8 cellular contexts compared by ENCODE assay signal in the genomic region with DNA sequence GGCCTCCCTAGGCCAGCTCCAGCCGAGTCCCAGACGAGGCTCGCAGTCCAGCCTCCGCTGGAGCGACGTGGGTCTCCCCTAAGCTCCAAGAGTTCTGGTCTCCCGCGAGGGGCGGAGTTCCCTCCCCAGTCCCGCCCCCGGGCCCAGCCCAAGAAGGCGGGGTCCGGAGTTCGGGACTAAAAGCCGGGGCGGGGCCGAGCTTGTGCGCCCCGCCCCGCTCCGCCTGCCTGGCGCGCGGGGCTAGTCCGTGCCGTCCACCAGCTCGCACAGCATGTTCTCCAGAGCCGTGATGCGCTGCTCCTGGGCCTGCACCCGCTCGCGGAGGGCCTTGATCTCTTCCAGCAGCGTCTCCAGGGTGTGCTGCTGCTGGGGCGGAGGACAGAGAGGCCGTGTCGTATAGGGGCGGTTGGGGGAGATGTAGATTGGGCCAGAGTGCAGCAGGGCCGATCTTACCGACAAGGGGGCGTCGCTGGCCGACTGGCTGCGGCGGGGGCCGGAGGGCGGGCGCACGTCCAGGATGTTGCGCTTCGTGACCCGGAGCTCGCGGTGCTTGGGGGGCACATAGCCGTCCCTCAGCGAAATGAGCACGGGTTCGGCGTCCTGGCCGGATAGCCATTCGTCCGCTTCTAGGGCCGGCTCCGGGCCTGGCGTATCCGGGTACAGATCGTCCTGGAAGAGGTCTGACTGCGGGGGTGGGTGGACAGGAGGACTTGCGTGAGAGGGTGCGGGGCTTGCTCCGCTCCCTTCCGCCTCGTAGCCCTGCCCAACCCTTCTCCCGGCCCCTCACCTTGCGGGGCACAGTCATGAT. TPM values are rescaled to one million over a fixed set of nuclear protein-coding genes. Genes with fewer than 3 reads are reported as not detected.
DNase-seq lines count a peak whose midpoint lies in the region; ATAC-seq lines count a peak whose summit lies in the region.

No MANE protein-coding gene starts in this region.

- H3K9me3 Mint-ChIP-seq in activated naive CD4-positive, alpha-beta T cell treated with anti-CD3 and anti-CD28 coated beads, Interleukin-2, amount 50 U/mL, for 72 hours = no peaks in the 10 kb centered on the region

- H3K27ac Mint-ChIP-seq in activated naive CD4-positive, alpha-beta T cell treated with anti-CD3 and anti-CD28 coated beads, Interleukin-2, amount 50 U/mL, for 72 hours = peak overlapping the region in 1 of 2 donors; percentile 48

- H3K4me3 ChIP-seq in SK-N-MC = peak overlapping the region; percentile 74

- ATAC-seq in GM18502 (IDR thresholded peaks at IDR 0.05; ENCODE audit: poor library complexity, unreplicated experiment) (peak; percentile 47), HG03354 (IDR thresholded peaks at IDR 0.05; ENCODE audit: poor library complexity, severe bottlenecking, unreplicated experiment) (peak; percentile 44)
- ATAC-seq in activated naive CD4-positive, alpha-beta T cell treated with anti-CD3 and anti-CD28 coated beads, Interleukin-2, amount 50 U/mL, for 72 hours = peak; percentile 55 to 64

- DNase-seq in SK-N-MC (ENCODE audit: low read depth, low spot score) (no peak), germinal center (ENCODE audit: low spot score) (peak; percentile 93), occipital lobe (lab: John Stamatoyannopoulos, UW) (peak; percentile 93), superior temporal gyrus (ENCODE audit: extremely low spot score) (peak; percentile 95), NCI-H446 (lab: John Stamatoyannopoulos, UW) (no peak)
- DNase-seq in activated naive CD4-positive, alpha-beta T cell treated with anti-CD3 and anti-CD28 coated beads, Interleukin-2, amount 50 U/mL, for 72 hours (ENCODE audit: low spot score in 2 of 2) = peak; percentile 85 to 94

- H3K36me3 Mint-ChIP-seq in activated naive CD4-positive, alpha-beta T cell treated with anti-CD3 and anti-CD28 coated beads, Interleukin-2, amount 50 U/mL, for 72 hours = no peaks in the 10 kb centered on the region

- no peaks in the 10 kb centered on the region; the same call in 1 of the 2 replicates for H3K36me3 ChIP-seq in SK-N-MC (ENCODE audit: insufficient read depth, low read length)

- H3K27ac ChIP-seq in SK-N-MC = no peak overlapping the region

- H3K9me3 ChIP-seq in SK-N-MC (ENCODE audit: low read depth, low read length) = no peaks in the 10 kb centered on the region

- H3K9ac ChIP-seq in SK-N-MC (ENCODE audit: insufficient read length) = no peak overlapping the region

RNA-seq across cellular contexts. Expression of gene CORO6, which starts 7.0 kb away (rescaled TPM):
- 10 to 100 TPM; 17.3 to 47.3 TPM for total RNA-seq in activated naive CD4-positive, alpha-beta T cell treated with anti-CD3 and anti-CD28 coated beads, Interleukin-2, amount 50 U/mL, for 72 hours
- 0.47 TPM for total RNA-seq in occipital lobe

RNA-seq across cellular contexts. Expression of gene ANKRD13B, which starts 22.8 kb away (rescaled TPM):
- total RNA-seq in activated naive CD4-positive, alpha-beta T cell treated with anti-CD3 and anti-CD28 coated beads, Interleukin-2, amount 50 U/mL, for 72 hours = 10 to 100 TPM in 1 of 2 donors, 1 to 10 TPM in 1; 8.9 to 25.3 TPM
- total RNA-seq in occipital lobe = 28.1 TPM

RNA-seq across cellular contexts. Expression of gene GIT1, which starts 26.2 kb away (rescaled TPM):
- 10 to 100 TPM; 49.8 to 67.8 TPM for total RNA-seq in activated naive CD4-positive, alpha-beta T cell treated with anti-CD3 and anti-CD28 coated beads, Interleukin-2, amount 50 U/mL, for 72 hours
- 29.6 TPM for total RNA-seq in occipital lobe

RNA-seq across cellular contexts. Expression of gene TP53I13, which starts 47.2 kb away (rescaled TPM):
- 10 to 100 TPM; 29.9 to 52.1 TPM for total RNA-seq in activated naive CD4-positive, alpha-beta T cell treated with anti-CD3 and anti-CD28 coated beads, Interleukin-2, amount 50 U/mL, for 72 hours
- total RNA-seq in occipital lobe = 6.9 TPM

RNA-seq across cellular contexts. Expression of gene ABHD15, which starts 48.9 kb away (rescaled TPM):
- total RNA-seq in activated naive CD4-positive, alpha-beta T cell treated with anti-CD3 and anti-CD28 coated beads, Interleukin-2, amount 50 U/mL, for 72 hours = 10 to 100 TPM in 1 of 2 donors, 1 to 10 TPM in 1; 5.1 to 10.6 TPM
- 0.78 TPM for total RNA-seq in occipital lobe

Comparison
In these comparisons a context has a peak if more than half of its experiments do, and no peak if none do; other contexts are left out.
1. DNase-seq: peak in activated naive CD4-positive, alpha-beta T cell treated with anti-CD3 and anti-CD28 coated beads, Interleukin-2, amount 50 U/mL, for 72 hours (2 of 2), germinal center (single experiment), occipital lobe (single experiment) and superior temporal gyrus (single experiment); none in SK-N-MC (single experiment) and NCI-H446 (0 of 2).
2. RNA of gene CORO6, which starts 7.0 kb away (total RNA-seq): 17.3 to 47.3 TPM in activated naive CD4-positive, alpha-beta T cell treated with anti-CD3 and anti-CD28 coated beads, Interleukin-2, amount 50 U/mL, for 72 hours; 0.47 TPM in occipital lobe (single experiment); every median in the first group is over 10 times any median in the second.
3. Peak in every context shown above with its lines, with median percentiles within 50 percentile points of each other: ATAC-seq.